Comparison of ENCODE assay signal across 9 cellular contexts in genomic region chr22:50327711-50328019, GRCh38. TPM values are rescaled to one million over a fixed set of nuclear protein-coding genes. Genes with fewer than 3 reads are reported as not detected.
DNase-seq lines count a peak whose midpoint lies in the region; ATAC-seq, FAIRE-seq and TF ChIP-seq lines count a peak whose summit lies in the region.
"Had no signal": no experiment of that assay in that cellular context is flagged by ENCODE, and none has a peak within 500 bp of the region (broad histone marks: within the 10 kb centered on the region; RNA-seq: fewer than 3 reads in every experiment).

No MANE protein-coding gene starts in this region.

- DNase-seq in activated T-cell treated with anti-CD3 and anti-CD28 coated beads, Interleukin-2, amount 50 U/mL, for 4 hours = no peak
- DNase-seq in activated T-cell treated with anti-CD3 and anti-CD28 coated beads for 4 hours = no peak
- no peak for DNase-seq in K562 (ENCODE audit: extremely low read depth in 1 of 4, low spot score in 3 of 4)
- DNase-seq in lower lobe of right lung = no peak
- no peak for DNase-seq in tibial nerve (ENCODE audit: low spot score in 2 of 2)
- DNase-seq in HuH-7 (ENCODE audit: low spot score) = no peak
- no peak for DNase-seq in NCI-H146 (lab: John Stamatoyannopoulos, UW)

- peak overlapping the region; percentile 83 for H2AFZ ChIP-seq in K562 (ENCODE audit: low read depth, low read length)

- BruUV-seq in K562 (replicated peaks; lab: Mats Ljungman, UMichigan) = no TSS peak

- TF ChIP-seq RAD21 in K562 (CRISPR knock-in tag; conservative IDR thresholded peaks at IDR 0.05 in 1 of 2, IDR thresholded peaks at IDR 0.05 in 1 of 2) = no peak

- intact Hi-C loops in K562 (cut with micrococcal nuclease) = loop anchor here (5.0 kb wide), 1 partner anchor 55 kb away; the partner anchor contains the start of gene MAPK11
- intact Hi-C loops in lower lobe of right lung (cut with DNase I) = loop anchor here (10.0 kb wide), 1 partner anchor 53 kb away; the partner anchor contains the start of gene MAPK11

- H3K9me3 ChIP-seq in K562 (replicated peaks; ENCODE audit: control insufficient read depth, insufficient read depth, low read depth, low read length) (no peaks in the 10 kb centered on the region), lower lobe of right lung (no peaks in the 10 kb centered on the region), tibial nerve (no peaks in the 10 kb centered on the region)

- H3K27me3 ChIP-seq in K562 (ENCODE audit: control insufficient read depth in 2 of 2, insufficient read depth in 2 of 2, low read length in 2 of 2) (no peaks in the 10 kb centered on the region), lower lobe of right lung (ENCODE audit: low read depth) (no peaks in the 10 kb centered on the region), tibial nerve (no peaks in the 10 kb centered on the region)

- H3K36me3 ChIP-seq in K562 (ENCODE audit: control insufficient read depth, insufficient read depth, low read length) (no peaks in the 10 kb centered on the region), lower lobe of right lung (no peaks in the 10 kb centered on the region), tibial nerve (no peaks in the 10 kb centered on the region)

- no peaks in the 10 kb centered on the region for H3K36me3 Mint-ChIP-seq in activated T-cell treated with anti-CD3 and anti-CD28 coated beads, Interleukin-2, amount 50 U/mL, for 4 hours (ENCODE audit: insufficient read depth)

- FAIRE-seq in K562 (lab: Jason Lieb, UNC) = no peak
- FAIRE-seq: D721Med had no signal

- TF ChIP-seq POLR2A in K562 (conservative IDR thresholded peaks at IDR 0.05) = no peak
- no peak for TF ChIP-seq POLR2A in tibial nerve (IDR thresholded peaks at IDR 0.05)

- peak overlapping the region; percentile 88 for H3K27ac ChIP-seq in K562 (ENCODE audit: extremely low read depth, low read depth, low read length)
- peak overlapping the region; percentile 98 for H3K27ac ChIP-seq in lower lobe of right lung
- peak overlapping the region; percentile 88 to 96 (median 95) for H3K27ac ChIP-seq in tibial nerve

- H3K9ac ChIP-seq in K562 (ENCODE audit: insufficient read depth in 1 of 2, low read depth in 2 of 2, low read length in 2 of 2) = peak overlapping the region; percentile 92 to 98

- H3K4me3 Mint-ChIP-seq in activated T-cell treated with anti-CD3 and anti-CD28 coated beads, Interleukin-2, amount 50 U/mL, for 4 hours = peak overlapping the region; percentile 78

- no peak for ATAC-seq in activated T-cell treated with anti-CD3 and anti-CD28 coated beads, Interleukin-2, amount 50 U/mL, for 4 hours
- ATAC-seq in K562 = no peak
- ATAC-seq in lower lobe of right lung = no peak
- ATAC-seq in GM19395 (IDR thresholded peaks at IDR 0.05; ENCODE audit: unreplicated experiment) = no peak

- in situ Hi-C loops in K562 (cut with MboI) = loop anchor here (5.0 kb wide), 1 partner anchor 55 kb away; the partner anchor contains the start of gene MAPK11

- peaks cover 2 to 28% of the 10 kb centered on the region in 2 experiments; a peak in 4 of 5 replicates for H3K4me1 ChIP-seq in K562 (replicated peaks in 1 of 2; ENCODE audit: control insufficient read depth in 2 of 2, insufficient read depth in 2 of 2, low read length in 2 of 2)
- H3K4me1 ChIP-seq in lower lobe of right lung = peaks cover 18% of the 10 kb centered on the region
- H3K4me1 ChIP-seq in tibial nerve = peaks cover 0 to 20% (median 16%) of the 10 kb centered on the region in 4 donors

- H3K4me3 ChIP-seq in K562 = peak overlapping the region; percentile 60
- peak overlapping the region; percentile 81 for H3K4me3 ChIP-seq in lower lobe of right lung
- H3K4me3 ChIP-seq in tibial nerve = peak overlapping the region; percentile 80 to 98 (median 92)

- H4K20me1 ChIP-seq in K562 (replicated peaks; ENCODE audit: control insufficient read depth, insufficient read depth, low read length) = no peaks in the 10 kb centered on the region

- H3K9me3 Mint-ChIP-seq in activated T-cell treated with anti-CD3 and anti-CD28 coated beads, Interleukin-2, amount 50 U/mL, for 4 hours = no peaks in the 10 kb centered on the region

- no peaks in the 10 kb centered on the region for H3K9me1 ChIP-seq in K562 (ENCODE audit: control insufficient read depth, insufficient read depth, low read length)

- CTCF ChIA-PET in K562 (lab: Yijun Ruan, JAX; ENCODE audit: low intra/inter-chr PET ratio) = no interaction called here

- 40% methylated on average over 15 of the region's 22 CpGs for WGBS in K562 (ENCODE audit: insufficient coverage, low coverage, missing lambda C conversion rate)
- 78 to 83% methylated on average over 22 of the region's 22 CpGs for WGBS in tibial nerve, 2 donors

- peaks cover 10% of the 10 kb centered on the region for H3K4me1 Mint-ChIP-seq in activated T-cell treated with anti-CD3 and anti-CD28 coated beads, Interleukin-2, amount 50 U/mL, for 4 hours (ENCODE audit: low read depth)

- POLR2A ChIA-PET in K562 (lab: Yijun Ruan, JAX) = interaction anchor here (0.6 to 1.0 kb wide), 3 partner anchors 35 to 381 kb away, joined by 3 read pairs; no protein-coding TSS in a partner anchor

- H3K4me2 ChIP-seq in K562 (ENCODE audit: insufficient read depth, low read length) = peak overlapping the region; percentile 81

- TF ChIP-seq CTCF in K562 (IDR thresholded peaks at IDR 0.05 in 2 of 3, conservative IDR thresholded peaks at IDR 0.05 in 1 of 3; ENCODE audit: insufficient read depth in 2 of 3, low read depth in 1 of 3, low read length in 3 of 3) (no peak), lower lobe of right lung (IDR thresholded peaks at IDR 0.05) (no peak), tibial nerve (IDR thresholded peaks at IDR 0.05) (no peak)

- TF ChIP-seq EP300 in K562 (IDR thresholded peaks at IDR 0.05; ENCODE audit: low read length) (no peak), tibial nerve (IDR thresholded peaks at IDR 0.05) (no peak)

- peaks cover 31% of the 10 kb centered on the region for H3K79me2 ChIP-seq in K562 (ENCODE audit: control insufficient read depth, insufficient read depth, low read length)

- peaks cover 4% of the 10 kb centered on the region for H3K27me3 Mint-ChIP-seq in activated T-cell treated with anti-CD3 and anti-CD28 coated beads, Interleukin-2, amount 50 U/mL, for 4 hours (ENCODE audit: low read depth)

RNA-seq across cellular contexts. Expression of gene DENND6B, which starts 0.9 kb away (rescaled TPM):
- 1 to 10 TPM; 1.0 to 1.6 (median 1.3) TPM for total RNA-seq in activated T-cell treated with anti-CD3 and anti-CD28 coated beads, Interleukin-2, amount 50 U/mL, for 4 hours
- 6.5 and 21.7 TPM in 2 replicates for total RNA-seq in K562 (2011; cell fraction: chromatin; rRNA removed; ENCODE audit: low replicate concordance)
- 12.5 and 13.4 TPM in 2 replicates for total RNA-seq in K562 (2011; cell fraction: nucleolus; rRNA removed)
- 8.5 and 9.8 TPM in 2 replicates for total RNA-seq in K562 (2011; cell fraction: nucleoplasm; rRNA removed)
- total RNA-seq in K562 (2014; rRNA removed) (1.5 and 2.3 TPM in 2 replicates), K562 (2014; rRNA removed; fragmentation: Illumina TruSeq; extraction: Trizol) (0.26 and 0.29 TPM in 2 replicates), K562 (2015; rRNA removed; fragmentation: Illumina TruSeq; extraction: Trizol) (0.83 TPM in 2 replicates), K562 (2021) (3.1 and 3.2 TPM in 2 replicates), lower lobe of right lung (14.4 TPM), tibial nerve (10 to 100 TPM in 3 of 4 donors, 1 to 10 TPM in 1; 8.6 to 13.1 (median 11.7) TPM)
- polyA plus RNA-seq in K562 (2011; rRNA removed) (2.0 and 3.4 TPM in 2 replicates), K562 (2014; fragmentation: Illumina TruSeq; extraction: Trizol) (1.7 and 2.0 TPM in 2 replicates), K562 (2014; fragmentation: Nextera tagmentation; extraction: Ambion mirVana) (under 1 TPM; 0.07 to 0.31 TPM), K562 (2014; rRNA removed) (3.1 and 3.7 TPM in 2 replicates)
- 2.9 and 5.9 TPM in 2 replicates for polyA plus RNA-seq in K562 (2011; cell fraction: cytosol; rRNA removed)
- 18.3 and 38.3 TPM in 2 replicates for polyA plus RNA-seq in K562 (2011; cell fraction: nucleus; rRNA removed)
- polyA plus RNA-seq in K562 (2012) = 2.7 and 5.8 TPM in 2 replicates
- 0.48 and 0.84 TPM in 2 replicates for polyA minus RNA-seq in K562 (2011; rRNA and poly(A)+ RNA removed)
- polyA minus RNA-seq in K562 (2011; cell fraction: cytosol; rRNA and poly(A)+ RNA removed) = 1.8 and 3.2 TPM in 2 replicates
- polyA minus RNA-seq in K562 (2011; cell fraction: nucleus; rRNA and poly(A)+ RNA removed) = 2.6 and 3.8 TPM in 2 replicates

RNA-seq across cellular contexts. Expression of gene PPP6R2, which starts 15.5 kb away (rescaled TPM):
- 10 to 100 TPM; 41.4 to 52.6 (median 43.3) TPM for total RNA-seq in activated T-cell treated with anti-CD3 and anti-CD28 coated beads, Interleukin-2, amount 50 U/mL, for 4 hours
- 97.0 and 226 TPM in 2 replicates for total RNA-seq in K562 (2011; cell fraction: chromatin; rRNA removed; ENCODE audit: low replicate concordance)
- 102 and 113 TPM in 2 replicates for total RNA-seq in K562 (2011; cell fraction: nucleolus; rRNA removed)
- total RNA-seq in K562 (2011; cell fraction: nucleoplasm; rRNA removed) = 69.3 and 79.1 TPM in 2 replicates
- total RNA-seq in K562 (2014; rRNA removed) = 33.6 and 45.2 TPM in 2 replicates
- 7.7 and 9.2 TPM in 2 replicates for total RNA-seq in K562 (2014; rRNA removed; fragmentation: Illumina TruSeq; extraction: Trizol)
- total RNA-seq in K562 (2015; rRNA removed; fragmentation: Illumina TruSeq; extraction: Trizol) = 21.4 and 22.1 TPM in 2 replicates
- 35.8 and 39.8 TPM in 2 replicates for total RNA-seq in K562 (2021)
- polyA plus RNA-seq in K562 (2011; rRNA removed) = 24.1 and 33.0 TPM in 2 replicates
- polyA plus RNA-seq in K562 (2011; cell fraction: cytosol; rRNA removed) = 30.1 and 36.3 TPM in 2 replicates
- 112 and 152 TPM in 2 replicates for polyA plus RNA-seq in K562 (2011; cell fraction: nucleus; rRNA removed)
- polyA plus RNA-seq in K562 (2012) = 27.4 and 43.9 TPM in 2 replicates
- 17.9 and 28.4 TPM in 2 replicates for polyA plus RNA-seq in K562 (2014; fragmentation: Illumina TruSeq; extraction: Trizol)
- under 1 TPM; 0.32 to 0.74 TPM for polyA plus RNA-seq in K562 (2014; fragmentation: Nextera tagmentation; extraction: Ambion mirVana)
- polyA plus RNA-seq in K562 (2014; rRNA removed) = 37.5 and 39.3 TPM in 2 replicates
- 17.5 and 21.0 TPM in 2 replicates for polyA minus RNA-seq in K562 (2011; rRNA and poly(A)+ RNA removed)
- 15.7 and 22.8 TPM in 2 replicates for polyA minus RNA-seq in K562 (2011; cell fraction: cytosol; rRNA and poly(A)+ RNA removed)
- 27.3 and 36.0 TPM in 2 replicates for polyA minus RNA-seq in K562 (2011; cell fraction: nucleus; rRNA and poly(A)+ RNA removed)
- total RNA-seq in lower lobe of right lung = 52.5 TPM
- 100 to 1,000 TPM in 1 of 4 donors, 10 to 100 TPM in 3; 55.9 to 112 (median 76.7) TPM for total RNA-seq in tibial nerve

RNA-seq across cellular contexts. Expression of gene PLXNB2, which starts 20.2 kb away (rescaled TPM):
- total RNA-seq in activated T-cell treated with anti-CD3 and anti-CD28 coated beads, Interleukin-2, amount 50 U/mL, for 4 hours = 1 to 10 TPM; 4.0 to 4.8 (median 4.7) TPM
- 72.8 and 193 TPM in 2 replicates for total RNA-seq in K562 (2011; cell fraction: chromatin; rRNA removed; ENCODE audit: low replicate concordance)
- 120 and 131 TPM in 2 replicates for total RNA-seq in K562 (2011; cell fraction: nucleolus; rRNA removed)
- total RNA-seq in K562 (2011; cell fraction: nucleoplasm; rRNA removed) = 71.3 and 73.4 TPM in 2 replicates
- total RNA-seq in K562 (2014; rRNA removed) = 16.9 and 22.7 TPM in 2 replicates
- total RNA-seq in K562 (2014; rRNA removed; fragmentation: Illumina TruSeq; extraction: Trizol) = 3.2 and 4.8 TPM in 2 replicates
- 9.9 and 11.3 TPM in 2 replicates for total RNA-seq in K562 (2015; rRNA removed; fragmentation: Illumina TruSeq; extraction: Trizol)
- total RNA-seq in K562 (2021) = 45.1 and 48.0 TPM in 2 replicates
- 17.4 and 26.1 TPM in 2 replicates for polyA plus RNA-seq in K562 (2011; rRNA removed)
- polyA plus RNA-seq in K562 (2011; cell fraction: cytosol; rRNA removed) = 21.9 and 41.4 TPM in 2 replicates
- polyA plus RNA-seq in K562 (2011; cell fraction: nucleus; rRNA removed) = 101 and 150 TPM in 2 replicates
- 30.4 and 43.6 TPM in 2 replicates for polyA plus RNA-seq in K562 (2012)
- polyA plus RNA-seq in K562 (2014; fragmentation: Illumina TruSeq; extraction: Trizol) = 13.6 and 22.0 TPM in 2 replicates
- under 1 TPM; 0.15 to 0.81 TPM for polyA plus RNA-seq in K562 (2014; fragmentation: Nextera tagmentation; extraction: Ambion mirVana)
- polyA plus RNA-seq in K562 (2014; rRNA removed) = 20.7 and 24.6 TPM in 2 replicates
- polyA minus RNA-seq in K562 (2011; rRNA and poly(A)+ RNA removed) = 14.1 and 21.8 TPM in 2 replicates
- 37.2 and 59.9 TPM in 2 replicates for polyA minus RNA-seq in K562 (2011; cell fraction: cytosol; rRNA and poly(A)+ RNA removed)
- polyA minus RNA-seq in K562 (2011; cell fraction: nucleus; rRNA and poly(A)+ RNA removed) = 30.4 and 32.4 TPM in 2 replicates
- total RNA-seq in lower lobe of right lung = 256 TPM
- total RNA-seq in tibial nerve = 100 to 1,000 TPM; 135 to 193 (median 165) TPM

RNA-seq across cellular contexts. Expression of gene MAPK11, which starts 57.5 kb away (rescaled TPM):
- 10 to 100 TPM in 1 of 3 donors, 1 to 10 TPM in 2; 9.4 to 10.1 (median 9.8) TPM for total RNA-seq in activated T-cell treated with anti-CD3 and anti-CD28 coated beads, Interleukin-2, amount 50 U/mL, for 4 hours
- total RNA-seq in K562 (2011; cell fraction: chromatin; rRNA removed; ENCODE audit: low replicate concordance) = 6.0 and 15.3 TPM in 2 replicates
- total RNA-seq in K562 (2011; cell fraction: nucleolus; rRNA removed) = 11.8 and 12.5 TPM in 2 replicates
- total RNA-seq in K562 (2011; cell fraction: nucleoplasm; rRNA removed) = 6.0 and 6.7 TPM in 2 replicates
- 9.6 and 9.8 TPM in 2 replicates for total RNA-seq in K562 (2014; rRNA removed)
- 1.9 and 2.5 TPM in 2 replicates for total RNA-seq in K562 (2014; rRNA removed; fragmentation: Illumina TruSeq; extraction: Trizol)
- 5.3 and 5.8 TPM in 2 replicates for total RNA-seq in K562 (2015; rRNA removed; fragmentation: Illumina TruSeq; extraction: Trizol)
- 12.8 and 14.6 TPM in 2 replicates for total RNA-seq in K562 (2021)
- 5.1 and 7.0 TPM in 2 replicates for polyA plus RNA-seq in K562 (2011; rRNA removed)
- polyA plus RNA-seq in K562 (2011; cell fraction: cytosol; rRNA removed) = 5.6 and 12.8 TPM in 2 replicates
- polyA plus RNA-seq in K562 (2011; cell fraction: nucleus; rRNA removed) = 39.5 and 60.0 TPM in 2 replicates
- 9.9 and 19.7 TPM in 2 replicates for polyA plus RNA-seq in K562 (2012)
- polyA plus RNA-seq in K562 (2014; fragmentation: Illumina TruSeq; extraction: Trizol) = 5.7 and 7.0 TPM in 2 replicates
- polyA plus RNA-seq in K562 (2014; fragmentation: Nextera tagmentation; extraction: Ambion mirVana) = under 1 TPM; 0.06 to 0.10 TPM
- polyA plus RNA-seq in K562 (2014; rRNA removed) = 10.6 and 11.5 TPM in 2 replicates
- 1.4 and 3.6 TPM in 2 replicates for polyA minus RNA-seq in K562 (2011; rRNA and poly(A)+ RNA removed)
- polyA minus RNA-seq in K562 (2011; cell fraction: cytosol; rRNA and poly(A)+ RNA removed) = 5.2 and 6.5 TPM in 2 replicates
- polyA minus RNA-seq in K562 (2011; cell fraction: nucleus; rRNA and poly(A)+ RNA removed) = 6.1 and 6.3 TPM in 2 replicates
- 13.1 TPM for total RNA-seq in lower lobe of right lung
- total RNA-seq in tibial nerve = 10 to 100 TPM in 3 of 4 donors, 1 to 10 TPM in 1; 8.7 to 33.3 (median 19.6) TPM
